ENCODE assay signal across 9 cellular contexts in the genomic region with DNA sequence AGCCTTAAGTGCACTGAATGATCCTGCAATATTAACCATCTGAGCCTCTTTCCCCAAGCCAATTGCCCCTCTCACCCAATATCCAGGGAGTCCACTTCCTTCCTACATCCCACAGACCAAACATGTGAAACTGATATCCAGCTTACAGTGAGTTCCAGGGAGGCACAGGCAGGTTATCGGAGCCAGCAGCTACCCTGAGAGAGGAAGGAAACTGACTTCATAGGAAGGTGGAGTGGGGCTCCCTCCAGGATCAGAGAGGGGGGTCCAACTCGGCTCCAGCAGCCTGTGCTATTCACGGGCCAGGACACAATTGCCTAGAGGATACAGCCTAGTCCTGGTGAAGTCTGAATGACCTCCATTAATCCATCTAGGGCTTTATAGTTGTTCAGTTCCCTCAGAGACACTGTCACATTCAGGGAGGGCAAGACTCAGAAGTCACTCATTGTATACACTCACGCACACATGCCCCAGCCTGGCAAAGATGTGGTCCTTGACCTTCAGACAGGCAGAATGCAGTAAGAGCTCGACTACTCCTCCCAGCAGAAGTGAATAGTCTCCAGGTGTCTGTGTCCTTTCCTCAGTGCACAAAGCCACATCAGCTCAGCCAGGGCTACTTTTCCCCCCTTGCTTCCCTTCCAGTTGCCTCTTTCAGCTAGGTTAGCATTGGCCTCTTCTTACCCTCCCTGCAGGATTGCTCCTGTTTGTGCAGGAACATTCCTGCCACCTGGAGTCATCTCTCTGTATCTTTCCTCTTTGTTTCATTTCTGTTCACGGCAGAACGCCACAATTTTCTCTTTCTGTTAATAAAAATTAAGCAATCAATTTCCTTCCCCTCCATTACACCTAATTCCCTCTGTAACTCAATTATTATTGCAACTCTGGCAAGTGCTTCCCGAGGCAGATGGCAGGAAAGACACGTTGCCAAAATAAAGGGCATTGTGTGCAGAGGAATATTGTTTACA.
DNase-seq lines count a peak whose midpoint lies in the region; ATAC-seq, FAIRE-seq and TF ChIP-seq lines count a peak whose summit lies in the region.
"Had no signal": no experiment of that assay in that cellular context is flagged by ENCODE, and none has a peak within 500 bp of the region (broad histone marks: within the 10 kb centered on the region; RNA-seq: fewer than 3 reads in every experiment).

No MANE protein-coding gene starts in this region.

- H3K4ac ChIP-seq in mesendoderm (ENCODE audit: low read depth, low read length) = no peak overlapping the region

- no peak overlapping the region for H2BK120ac ChIP-seq in mesendoderm (ENCODE audit: low read depth, low read length)

- H3K18ac ChIP-seq in mesendoderm (ENCODE audit: low read length) = no peak overlapping the region

- H3K27ac ChIP-seq in C4-2B (peak overlapping the region; percentile 51), mesendoderm (ENCODE audit: low read depth, low read length) (no peak overlapping the region)

- no peak overlapping the region for H3K4me2 ChIP-seq in mesendoderm (ENCODE audit: low read length)

- H3K23ac ChIP-seq in mesendoderm (ENCODE audit: low read length) = no peak overlapping the region

- H3K4me3 ChIP-seq in bronchial epithelial cell (ENCODE audit: low read depth, low read length) (no peak overlapping the region), mesendoderm (ENCODE audit: low read length) (no peak overlapping the region)

- peaks cover 6% of the 10 kb centered on the region for H3K4me1 ChIP-seq in mesendoderm (ENCODE audit: control insufficient read depth, low read depth, low read length)

- H4K5ac ChIP-seq in mesendoderm (ENCODE audit: low read length) = no peak overlapping the region

- no peak overlapping the region for H3K9ac ChIP-seq in mesendoderm (ENCODE audit: low read length)

- peak overlapping the region; percentile 51 for H2BK5ac ChIP-seq in mesendoderm (ENCODE audit: low read length)

- no peaks in the 10 kb centered on the region for H3K36me3 ChIP-seq in bronchial epithelial cell (ENCODE audit: control insufficient read depth, insufficient read depth, low read length)
- H3K36me3 ChIP-seq in mesendoderm (ENCODE audit: control insufficient read depth, insufficient read depth, low read length) = no peaks in the 10 kb centered on the region

- H3K79me2 ChIP-seq in mesendoderm (ENCODE audit: control insufficient read depth, insufficient read depth, low read length) = no peaks in the 10 kb centered on the region

- no peaks in the 10 kb centered on the region for H3K79me1 ChIP-seq in mesendoderm (ENCODE audit: low read length)

- ATAC-seq in HG03354 (IDR thresholded peaks at IDR 0.05; ENCODE audit: poor library complexity, severe bottlenecking, unreplicated experiment) (no peak), HG03025 (IDR thresholded peaks at IDR 0.05; ENCODE audit: low FRiP score, unreplicated experiment) (no peak)

- DNase-seq in NCI-H1105 treated with DMSO at 0.1 percent for 48 hours (lab: John Stamatoyannopoulos, UW) = peak; percentile 80
- DNase-seq in bronchial epithelial cell (ENCODE audit: low read depth) = peak; percentile 65
- DNase-seq in mesendoderm = peak; percentile 67
- DNase-seq in activated CD8-positive, alpha-beta memory T cell treated with anti-CD3 and anti-CD28 coated beads for 24 hours = no peak
- DNase-seq in nucleus accumbens (lab: John Stamatoyannopoulos, UW) = no peak
- DNase-seq: stimulated activated CD4-positive, alpha-beta T cell treated with anti-CD3 and anti-CD28 coated beads, Interleukin-1b, Interleukin-23, amount 100 ng/mL, for 48 hours had no signal

- WGBS in mesendoderm (ENCODE audit: extremely low coverage, insufficient coverage, low lambda C conversion rate) = no CpG with 5 or more reads among the region's 9 CpGs

- FAIRE-seq in bronchial epithelial cell (lab: Jason Lieb, UNC) = no peak

- TF ChIP-seq CTCF in C4-2B (conservative IDR thresholded peaks at IDR 0.05) (peak; percentile 54), bronchial epithelial cell (IDR thresholded peaks at IDR 0.05; ENCODE audit: insufficient read depth, low read length, severe bottlenecking) (peak; percentile 65)

- no peak overlapping the region for H2BK15ac ChIP-seq in mesendoderm (replicated peaks; ENCODE audit: low read depth)

- no peak overlapping the region for H4K8ac ChIP-seq in mesendoderm (ENCODE audit: low read depth, low read length)

- H3K27me3 ChIP-seq in bronchial epithelial cell (ENCODE audit: control insufficient read depth, insufficient read depth, low read length) (no peaks in the 10 kb centered on the region), mesendoderm (ENCODE audit: insufficient read depth, low read length, poor library complexity) (no peaks in the 10 kb centered on the region)

- H2AK5ac ChIP-seq in mesendoderm (ENCODE audit: low read length) = peak overlapping the region; percentile 4

- peak overlapping the region; percentile 35 for H3K56ac ChIP-seq in mesendoderm (ENCODE audit: low read length)

Comparison
In these comparisons a context has a peak if more than half of its experiments do, and no peak if none do; other contexts are left out.
1. DNase-seq: peak in NCI-H1105 treated with DMSO at 0.1 percent for 48 hours (single experiment), bronchial epithelial cell (single experiment) and mesendoderm (single experiment); none in activated CD8-positive, alpha-beta memory T cell treated with anti-CD3 and anti-CD28 coated beads for 24 hours (single experiment) and nucleus accumbens (0 of 56).